33 cellular contexts compared by ENCODE assay signal in the genomic region with DNA sequence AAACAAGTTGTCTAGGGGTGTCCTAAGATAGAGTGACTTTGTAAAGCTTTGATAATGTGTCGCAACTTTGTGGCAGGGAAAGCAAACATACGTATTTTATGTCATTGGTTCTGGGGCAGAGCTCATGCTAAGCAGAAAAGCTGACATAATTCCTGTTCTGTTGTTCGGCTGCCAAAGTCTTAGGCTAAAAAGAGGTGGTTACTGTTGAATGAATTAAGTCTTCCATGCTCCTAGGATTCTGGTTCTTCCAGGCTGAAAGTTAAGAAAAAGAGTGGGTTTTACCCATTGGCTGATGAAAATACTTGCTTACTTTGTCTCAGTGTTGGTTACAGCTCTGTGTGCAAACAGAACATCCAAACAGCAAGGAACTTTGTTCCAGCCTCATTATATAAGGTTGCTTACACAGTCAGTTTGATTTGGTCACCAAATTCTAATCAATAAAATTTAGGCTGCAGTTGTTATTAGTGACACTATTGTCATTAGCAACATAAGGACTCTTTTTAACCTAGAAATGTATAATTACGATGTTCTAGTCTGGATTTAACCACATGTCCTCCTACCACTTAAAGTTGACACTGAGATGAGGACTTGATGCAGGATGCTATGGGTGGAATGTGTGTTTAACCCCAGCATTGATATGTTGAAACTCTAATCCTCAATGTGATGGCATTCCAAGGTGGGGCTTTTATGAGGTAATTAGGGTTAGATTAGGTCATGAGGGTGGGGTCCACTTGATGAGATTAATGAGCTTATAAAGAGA.
DNase-seq lines count a peak whose midpoint lies in the region; ATAC-seq, FAIRE-seq and TF ChIP-seq lines count a peak whose summit lies in the region.
"Had no signal": no experiment of that assay in that cellular context is flagged by ENCODE, and none has a peak within 500 bp of the region (broad histone marks: within the 10 kb centered on the region; RNA-seq: fewer than 3 reads in every experiment).

No MANE protein-coding gene starts in this region.

- H2AK5ac ChIP-seq in mesendoderm (ENCODE audit: low read length) = no peak overlapping the region

- ATAC-seq in GM23338 (no peak), sciatic nerve (no peak), HG02798 (IDR thresholded peaks at IDR 0.05; ENCODE audit: poor library complexity, unreplicated experiment) (no peak)
- ATAC-seq: right cardiac atrium, T-cell had no signal

- FAIRE-seq in astrocyte (lab: Jason Lieb, UNC) = no peak
- FAIRE-seq: GM18507 had no signal

- H3K27ac ChIP-seq in GM23338 (ENCODE audit: low read depth) = no peak overlapping the region
- H3K27ac ChIP-seq in astrocyte (ENCODE audit: low read depth, low read length) = no peak overlapping the region
- no peak overlapping the region for H3K27ac ChIP-seq in mesendoderm (ENCODE audit: low read depth, low read length)
- H3K27ac ChIP-seq: BLaER1, coronary artery, left ventricle myocardium inferior, thyroid gland, vagina had no signal

- H3K4ac ChIP-seq in mesendoderm (ENCODE audit: low read depth, low read length) = no peak overlapping the region

- no peak overlapping the region for H4K8ac ChIP-seq in mesendoderm (ENCODE audit: low read depth, low read length)

- no peak overlapping the region for H4K5ac ChIP-seq in mesendoderm (ENCODE audit: low read length)

- H2BK5ac ChIP-seq in mesendoderm (ENCODE audit: low read length) = no peak overlapping the region

- no peaks in the 10 kb centered on the region for H3K27me3 ChIP-seq in GM23338 (ENCODE audit: insufficient read depth)
- H3K27me3 ChIP-seq in astrocyte (ENCODE audit: insufficient read depth, low read length) = no peaks in the 10 kb centered on the region
- H3K27me3 ChIP-seq in mesendoderm (ENCODE audit: insufficient read depth, low read length, poor library complexity) = no peaks in the 10 kb centered on the region
- H3K27me3 ChIP-seq: BLaER1, thyroid gland, vagina had no signal

- H3K9ac ChIP-seq in astrocyte (ENCODE audit: low read length) = no peak overlapping the region
- H3K9ac ChIP-seq in mesendoderm (ENCODE audit: low read length) = no peak overlapping the region
- H3K9ac ChIP-seq: BLaER1 had no signal

- DNase-seq in GM23338 (ENCODE audit: low spot score) (peak; percentile 22), NCI-H226 (peak; percentile 33), astrocyte (ENCODE audit: low read depth) (peak; percentile 2), mesendoderm (peak; percentile 34), sciatic nerve (ENCODE audit: low spot score) (no peak)
- DNase-seq in activated CD4-positive, alpha-beta T cell treated with anti-CD3 and anti-CD28 coated beads, Interleukin-2, amount 50 U/mL, for 4 hours = no peak
- no peak for DNase-seq in activated CD8-positive, alpha-beta memory T cell treated with anti-CD3 and anti-CD28 coated beads, Interleukin-2, amount 50 U/mL, for 48 hours
- DNase-seq: ACHN; activated CD4-positive, alpha-beta T cell treated with anti-CD3 and anti-CD28 coated beads, Interleukin-2, amount 10 ng/mL, durations not matched to agents 24 days and 14 days; activated naive CD4-positive, alpha-beta T cell treated with Interleukin-2 at 50 U/mL for 16 hours; caudate nucleus; DMS 273 treated with DMSO at 0.1 percent for 48 hours; effector CD8-positive, alpha-beta T cell; EL; glutamatergic neuron; HCEC 1CT; left ventricle myocardium inferior; NCI-H1105; NCI-H187 treated with DMSO at 0.1 percent for 48 hours; NCI-H526; posterior cingulate gyrus; right cardiac atrium; RPMI8226; stimulated activated CD4-positive, alpha-beta T cell treated with anti-CD3 and anti-CD28 coated beads, Interleukin-12 subunit alpha, Interleukin-12 subunit beta, amount 100 ng/mL, for 4 hours; stimulated activated CD4-positive, alpha-beta T cell treated with anti-CD3 and anti-CD28 coated beads, Interleukin-4, amount 100 ng/mL, for 1 hour; T-cell; thyroid gland had no signal

- H2BK120ac ChIP-seq in mesendoderm (ENCODE audit: low read depth, low read length) = no peak overlapping the region

- H3K4me1 ChIP-seq in GM23338 (ENCODE audit: insufficient read depth) = no peaks in the 10 kb centered on the region
- no peaks in the 10 kb centered on the region for H3K4me1 ChIP-seq in astrocyte (ENCODE audit: insufficient read depth, low read length)
- H3K4me1 ChIP-seq in mesendoderm (ENCODE audit: control insufficient read depth, low read depth, low read length) = peaks cover 2% of the 10 kb centered on the region
- H3K4me1 ChIP-seq: BLaER1, left ventricle myocardium inferior, thyroid gland, vagina had no signal

- no peak overlapping the region for H3K4me2 ChIP-seq in GM23338
- H3K4me2 ChIP-seq in astrocyte (ENCODE audit: low read length) = no peak overlapping the region
- no peak overlapping the region for H3K4me2 ChIP-seq in mesendoderm (ENCODE audit: low read length)
- H3K4me2 ChIP-seq: BLaER1 had no signal

- no peaks in the 10 kb centered on the region for H3F3A ChIP-seq in GM23338 (replicated peaks; ENCODE audit: low read depth)

- no CpG with 5 or more reads among the region's 4 CpGs for WGBS in mesendoderm (ENCODE audit: extremely low coverage, insufficient coverage, low lambda C conversion rate)

- no peaks in the 10 kb centered on the region for H3K9me3 ChIP-seq in astrocyte (ENCODE audit: insufficient read depth, low read depth, low read length)
- H3K9me3 ChIP-seq: left ventricle myocardium inferior, thyroid gland, vagina had no signal

- no peak overlapping the region for H3K23ac ChIP-seq in mesendoderm (ENCODE audit: low read length)

- H3K18ac ChIP-seq in mesendoderm (ENCODE audit: low read length) = no peak overlapping the region

- no peak overlapping the region for H2AFZ ChIP-seq in GM23338
- no peak overlapping the region for H2AFZ ChIP-seq in astrocyte (ENCODE audit: low read depth, low read length)

- H3K27me3 Mint-ChIP-seq in GM23338 (ENCODE audit: insufficient read depth, low read depth, poor library complexity) (no peaks in the 10 kb centered on the region), astrocyte (ENCODE audit: low read depth, unreplicated experiment) (peaks cover 2% of the 10 kb centered on the region)
- H3K27me3 Mint-ChIP-seq: activated CD4-positive, alpha-beta T cell treated with anti-CD3 and anti-CD28 coated beads, Interleukin-2, amount 10 ng/mL, durations not matched to agents 24 days and 14 days had no signal

- no peak overlapping the region for H3K56ac ChIP-seq in mesendoderm (ENCODE audit: low read length)

- peaks cover 3% of the 10 kb centered on the region for H3K4me1 Mint-ChIP-seq in GM23338
- peaks cover 3% of the 10 kb centered on the region for H3K4me1 Mint-ChIP-seq in astrocyte (ENCODE audit: low read depth, unreplicated experiment)
- H3K4me1 Mint-ChIP-seq: activated CD4-positive, alpha-beta T cell treated with anti-CD3 and anti-CD28 coated beads, Interleukin-2, amount 10 ng/mL, durations not matched to agents 24 days and 14 days; mesothelial cell of epicardium; T-cell had no signal

- no peaks in the 10 kb centered on the region; the same call in 1 of the 2 replicates for H3K9me2 ChIP-seq in GM23338 (ENCODE audit: insufficient read depth)

- H3K27ac Mint-ChIP-seq in GM23338 (no peak overlapping the region), astrocyte (ENCODE audit: unreplicated experiment) (no peak overlapping the region)
- H3K27ac Mint-ChIP-seq: activated CD4-positive, alpha-beta T cell treated with anti-CD3 and anti-CD28 coated beads, Interleukin-2, amount 10 ng/mL, durations not matched to agents 24 days and 14 days; mesothelial cell of epicardium; T-cell had no signal

- H2BK15ac ChIP-seq in mesendoderm (replicated peaks; ENCODE audit: low read depth) = no peak overlapping the region

- intact Hi-C loops in sciatic nerve (cut with DNase I) = no loop called here

- no peak overlapping the region for H3K4me3 Mint-ChIP-seq in GM23338
- no peak overlapping the region for H3K4me3 Mint-ChIP-seq in astrocyte (ENCODE audit: unreplicated experiment)
- H3K4me3 Mint-ChIP-seq: activated CD4-positive, alpha-beta T cell treated with anti-CD3 and anti-CD28 coated beads, Interleukin-2, amount 10 ng/mL, durations not matched to agents 24 days and 14 days; mesothelial cell of epicardium; T-cell had no signal

- no peaks in the 10 kb centered on the region for H3K79me1 ChIP-seq in mesendoderm (ENCODE audit: low read length)

- H3K79me2 ChIP-seq in GM23338 (replicated peaks; ENCODE audit: insufficient read depth) (no peaks in the 10 kb centered on the region), astrocyte (ENCODE audit: insufficient read depth, low read length) (no peaks in the 10 kb centered on the region), mesendoderm (ENCODE audit: control insufficient read depth, insufficient read depth, low read length) (no peaks in the 10 kb centered on the region)

- H3K36me3 Mint-ChIP-seq in GM23338 (ENCODE audit: low read depth) = peaks cover 11% of the 10 kb centered on the region
- no peaks in the 10 kb centered on the region for H3K36me3 Mint-ChIP-seq in astrocyte (ENCODE audit: low read depth, unreplicated experiment)
- H3K36me3 Mint-ChIP-seq: mesothelial cell of epicardium, T-cell had no signal

- H4K20me1 ChIP-seq in GM23338 (replicated peaks; ENCODE audit: insufficient read depth) (no peaks in the 10 kb centered on the region), astrocyte (ENCODE audit: insufficient read depth, low read length) (no peaks in the 10 kb centered on the region)
- H4K20me1 ChIP-seq: BLaER1 had no signal

- H3K36me3 ChIP-seq in GM23338 (ENCODE audit: insufficient read depth) = no peaks in the 10 kb centered on the region
- H3K36me3 ChIP-seq in astrocyte (ENCODE audit: insufficient read depth, low read length) = no peaks in the 10 kb centered on the region
- H3K36me3 ChIP-seq in mesendoderm (ENCODE audit: control insufficient read depth, insufficient read depth, low read length) = no peaks in the 10 kb centered on the region
- H3K36me3 ChIP-seq: BLaER1, left ventricle myocardium inferior, thyroid gland, vagina had no signal

- H3K4me3 ChIP-seq in GM23338 = no peak overlapping the region
- no peak overlapping the region for H3K4me3 ChIP-seq in astrocyte (ENCODE audit: insufficient read depth, low read depth, low read length)
- H3K4me3 ChIP-seq in mesendoderm (ENCODE audit: low read length) = no peak overlapping the region
- H3K4me3 ChIP-seq: BLaER1, coronary artery, left ventricle myocardium inferior, thyroid gland, vagina had no signal

- H3K9me3 Mint-ChIP-seq in GM23338 = peaks cover 12% of the 10 kb centered on the region
- H3K9me3 Mint-ChIP-seq in astrocyte (ENCODE audit: unreplicated experiment) = no peaks in the 10 kb centered on the region
- H3K9me3 Mint-ChIP-seq: activated CD4-positive, alpha-beta T cell treated with anti-CD3 and anti-CD28 coated beads, Interleukin-2, amount 10 ng/mL, durations not matched to agents 24 days and 14 days; mesothelial cell of epicardium; T-cell had no signal

- TF ChIP-seq CTCF in GM23338 (conservative IDR thresholded peaks at IDR 0.05; ENCODE audit: low read depth in 2 of 2) (no peak), astrocyte (IDR thresholded peaks at IDR 0.05; ENCODE audit: insufficient read depth, low read depth, low read length) (no peak)

TF ChIP-seq in GM23338, 12 proteins besides CTCF, POLR2A, EP300 and RAD21:
- no peak for TF ChIP-seq JUNB (IDR thresholded peaks at IDR 0.05; ENCODE audit: unreplicated experiment)
- TF ChIP-seq ZNF331 (CRISPR knock-in tag; IDR thresholded peaks at IDR 0.05; ENCODE audit: low read depth) = no peak

Comparison
In these comparisons a context has a peak if more than half of its experiments do, and no peak if none do; other contexts are left out.
1. DNase-seq: peak in GM23338 (single experiment), NCI-H226 (single experiment), astrocyte (single experiment) and mesendoderm (single experiment); none in activated CD4-positive, alpha-beta T cell treated with anti-CD3 and anti-CD28 coated beads, Interleukin-2, amount 50 U/mL, for 4 hours (0 of 2), sciatic nerve (single experiment) and activated CD8-positive, alpha-beta memory T cell treated with anti-CD3 and anti-CD28 coated beads, Interleukin-2, amount 50 U/mL, for 48 hours (single experiment).